23 cellular contexts compared by ENCODE assay signal in genomic region chr22:40673017-40673416, GRCh38. TPM values are rescaled to one million over a fixed set of nuclear protein-coding genes. Genes with fewer than 3 reads are reported as not detected.
DNase-seq lines count a peak whose midpoint lies in the region; ATAC-seq and TF ChIP-seq lines count a peak whose summit lies in the region.
"Had no signal": no experiment of that assay in that cellular context is flagged by ENCODE, and none has a peak within 500 bp of the region (broad histone marks: within the 10 kb centered on the region; RNA-seq: fewer than 3 reads in every experiment).

No MANE protein-coding gene starts in this region.

- H4K8ac ChIP-seq in neuronal stem cell (ENCODE audit: low read depth, low read length), result no peak overlapping the region

- H3K4ac ChIP-seq in neuronal stem cell (ENCODE audit: low read length), result no peak overlapping the region

- no peak overlapping the region for H2BK12ac ChIP-seq in neuronal stem cell (ENCODE audit: low read length)

- ATAC-seq in stimulated activated naive CD8-positive, alpha-beta T cell treated with anti-CD3 and anti-CD28 coated beads, Interleukin-15, Interleukin-2, amounts not matched to agents 100 U/mL and 50 U/mL, for 24 hours, result no peak
- ATAC-seq in HG02588 (IDR thresholded peaks at IDR 0.05; ENCODE audit: unreplicated experiment), result no peak
- ATAC-seq: GM23338 had no signal

- no peak overlapping the region for H2BK15ac ChIP-seq in neuronal stem cell (ENCODE audit: low read length)

- H3K36me3 ChIP-seq in left ventricle myocardium inferior (no peaks in the 10 kb centered on the region), right atrium auricular region (no peaks in the 10 kb centered on the region), neuronal stem cell (replicated peaks in 1 of 2; ENCODE audit: control insufficient read depth in 2 of 2, insufficient read depth in 2 of 2, low read length in 2 of 2) (no peaks in the 10 kb centered on the region)
- H3K36me3 ChIP-seq: BLaER1 had no signal

- no peaks in the 10 kb centered on the region for H3K79me1 ChIP-seq in neuronal stem cell (ENCODE audit: low read depth, low read length)

- H3K4me1 ChIP-seq in left ventricle myocardium inferior (peaks cover 13% of the 10 kb centered on the region), right atrium auricular region (no peaks in the 10 kb centered on the region), neuronal stem cell (ENCODE audit: control insufficient read depth in 2 of 2, insufficient read depth in 1 of 2, low read depth in 1 of 2, low read length in 2 of 2) (peaks cover 3 to 9% of the 10 kb centered on the region in 2 donors)
- H3K4me1 ChIP-seq: BLaER1 had no signal

- H2BK120ac ChIP-seq in neuronal stem cell (ENCODE audit: low read depth, low read length), result no peak overlapping the region

- H3K4me2 ChIP-seq in neuronal stem cell (ENCODE audit: insufficient read depth, low read length, poor library complexity, severe bottlenecking), result no peak overlapping the region
- H3K4me2 ChIP-seq: BLaER1, GM23338, PC-9 had no signal

- H2BK5ac ChIP-seq in neuronal stem cell (ENCODE audit: low read length), result no peak overlapping the region

- intact Hi-C loops in left ventricle myocardium inferior (cut with micrococcal nuclease), result no loop called here

- no peak overlapping the region for H2AFZ ChIP-seq in neuronal stem cell (ENCODE audit: low read length)
- H2AFZ ChIP-seq: GM23338, PC-9 had no signal

- no peak overlapping the region for H3K18ac ChIP-seq in neuronal stem cell (ENCODE audit: low read length)

- no peak overlapping the region for H4K91ac ChIP-seq in neuronal stem cell (ENCODE audit: low read depth, low read length, poor library complexity)

- no peak for TF ChIP-seq CTCF in left ventricle myocardium inferior (IDR thresholded peaks at IDR 0.05; ENCODE audit: borderline replicate concordance)
- TF ChIP-seq CTCF in right atrium auricular region (IDR thresholded peaks at IDR 0.05), result no peak
- TF ChIP-seq CTCF in fibroblast of pulmonary artery (IDR thresholded peaks at IDR 0.05; ENCODE audit: low read length, missing control alignments), result no peak

- peak overlapping the region; percentile 60 for H3K27ac ChIP-seq in left ventricle myocardium inferior (replicated peaks)
- no peak overlapping the region for H3K27ac ChIP-seq in right atrium auricular region
- no peak overlapping the region for H3K27ac ChIP-seq in neuronal stem cell (replicated peaks; ENCODE audit: low read length)
- H3K27ac ChIP-seq: BLaER1, PC-9 had no signal

- DNase-seq in left ventricle myocardium inferior (no peak), right atrium auricular region (ENCODE audit: low spot score) (no peak), fibroblast of pulmonary artery (ENCODE audit: low read depth) (peak; percentile 61), neuronal stem cell (ENCODE audit: low spot score) (no peak), germinal center (ENCODE audit: low spot score) (no peak)
- no peak for DNase-seq in stimulated activated naive CD8-positive, alpha-beta T cell treated with anti-CD3 and anti-CD28 coated beads, Interleukin-15, Interleukin-2, amounts not matched to agents 100 U/mL and 50 U/mL, for 24 hours
- DNase-seq: CD4-positive, CD25-positive, alpha-beta regulatory T cell; DMS153; H9; NCI-H1048; NCI-H1417; NCI-H1694; NCI-H2029 treated with DMSO at 0.1 percent for 48 hours; NCI-H446 treated with DMSO at 0.1 percent for 48 hours; NCI-H526; PC-9; SHP77 had no signal

- H3K4me3 ChIP-seq in left ventricle myocardium inferior (no peak overlapping the region), right atrium auricular region (no peak overlapping the region), fibroblast of pulmonary artery (replicated peaks; ENCODE audit: low read depth, low read length) (no peak overlapping the region), neuronal stem cell (ENCODE audit: low read length in 2 of 2) (no peak overlapping the region)
- H3K4me3 ChIP-seq: BLaER1, GM23338, PC-9 had no signal

- H3K27me3 ChIP-seq in left ventricle myocardium inferior (ENCODE audit: low read depth) (no peaks in the 10 kb centered on the region), right atrium auricular region (no peaks in the 10 kb centered on the region), neuronal stem cell (ENCODE audit: control insufficient read depth in 3 of 3, insufficient read depth in 3 of 3, low read depth in 1 of 3, low read length in 3 of 3) (no peaks in the 10 kb centered on the region)
- H3K27me3 ChIP-seq: BLaER1 had no signal

- peak overlapping the region; percentile 6 for H3K23ac ChIP-seq in neuronal stem cell (ENCODE audit: low read depth, low read length, poor library complexity)

- H2AK5ac ChIP-seq in neuronal stem cell (ENCODE audit: low read depth, low read length), result no peak overlapping the region

- no peak overlapping the region for H3K14ac ChIP-seq in neuronal stem cell (ENCODE audit: low read length)

- H3K9me3 ChIP-seq in left ventricle myocardium inferior (replicated peaks) (peaks cover 6% of the 10 kb centered on the region), right atrium auricular region (no peaks in the 10 kb centered on the region), neuronal stem cell (replicated peaks in 1 of 2; ENCODE audit: control insufficient read depth in 2 of 2, insufficient read depth in 1 of 2, low read depth in 1 of 2, low read length in 2 of 2) (no peaks in the 10 kb centered on the region)
- H3K9me3 ChIP-seq: BLaER1 had no signal

- no peak overlapping the region for H3K9ac ChIP-seq in neuronal stem cell (ENCODE audit: low read depth, low read length, poor library complexity)
- H3K9ac ChIP-seq: BLaER1 had no signal

- no CpG with 5 or more reads among the region's 4 CpGs for WGBS in neuronal stem cell (ENCODE audit: extremely low coverage in 2 of 2, insufficient read length in 2 of 2, insufficient replicate concordance in 1 of 2), 2 donors

RNA-seq across cellular contexts. Expression of gene MCHR1, which starts 6.3 kb away (rescaled TPM):
- total RNA-seq in left ventricle myocardium inferior (0.36 TPM), right atrium auricular region (1 to 10 TPM in 1 of 2 donors, not detected in 1; 2.0 TPM)
- 0.18 TPM for polyA plus RNA-seq in neuronal stem cell (2013, experiment 1 of 2)
- 0.18 TPM for polyA plus RNA-seq in neuronal stem cell (2013, experiment 2 of 2)
- total RNA-seq: CD4-positive, CD25-positive, alpha-beta regulatory T cell; RPMI7951; SK-MEL-5 had no signal
- polyA plus RNA-seq: CD4-positive, CD25-positive, alpha-beta regulatory T cell; IgD-negative memory B cell had no signal

RNA-seq across cellular contexts. Expression of gene MRTFA, which starts 36.5 kb away (rescaled TPM):
- 19.2 TPM for total RNA-seq in left ventricle myocardium inferior
- 10 to 100 TPM; 45.8 to 55.2 TPM for total RNA-seq in right atrium auricular region
- 19.7 TPM for polyA plus RNA-seq in neuronal stem cell (2013, experiment 1 of 2)
- polyA plus RNA-seq in neuronal stem cell (2013, experiment 2 of 2), result 18.6 TPM
